In genomic region chr7:130940326-130940725, GRCh38 we compare ENCODE assay signal across 9 cellular contexts.
DNase-seq lines count a peak whose midpoint lies in the region; TF ChIP-seq lines count a peak whose summit lies in the region.
"Had no signal": no experiment of that assay in that cellular context is flagged by ENCODE, and none has a peak within 500 bp of the region (broad histone marks: within the 10 kb centered on the region; RNA-seq: fewer than 3 reads in every experiment).

No MANE protein-coding gene starts in this region.

- DNase-seq in NCI-H2081 (lab: John Stamatoyannopoulos, UW) (peak; percentile 15 to 31), NCI-H2081 treated with DMSO at 0.1 percent for 48 hours (lab: John Stamatoyannopoulos, UW) (no peak), fibroblast of peridontal ligament (ENCODE audit: extremely low read depth) (peak; percentile 35), nucleus accumbens (lab: John Stamatoyannopoulos, UW) (no peak), HuH-7 (ENCODE audit: low spot score) (no peak), lower leg skin (ENCODE audit: low spot score in 2 of 2) (no peak)
- no peak for DNase-seq in activated CD4-positive, alpha-beta memory T cell treated with anti-CD3 and anti-CD28 coated beads, Interleukin-2, amount 10 ng/mL, durations not matched to agents 7 days and 5 days
- DNase-seq: KBM-7 had no signal

- H3K4me3 ChIP-seq in skeletal muscle tissue (ENCODE audit: low read length in 3 of 3) (peak overlapping the region; percentile 70 to 87 (median 75)), lower leg skin (ENCODE audit: low read depth, poor library complexity, severe bottlenecking) (no peak overlapping the region)

- TF ChIP-seq CTCF in lower leg skin (IDR thresholded peaks at IDR 0.05), result no peak

- CTCF ChIA-PET in activated CD4-positive, alpha-beta memory T cell treated with anti-CD3 and anti-CD28 coated beads, Interleukin-2, amount 10 ng/mL, durations not matched to agents 7 days and 5 days (lab: Charles Lee), result interaction anchor here (0.9 to 2.1 kb wide), 7 partner anchors 10 to 72 kb away, joined by 3 to 8 read pairs (median 4); no protein-coding TSS in a partner anchor

- peaks cover 88% of the 10 kb centered on the region for H3K4me1 Mint-ChIP-seq in activated CD4-positive, alpha-beta memory T cell treated with anti-CD3 and anti-CD28 coated beads, Interleukin-2, amount 10 ng/mL, durations not matched to agents 7 days and 5 days

- peaks cover 22 to 64% (median 59%) of the 10 kb centered on the region in 3 donors for H3K4me1 ChIP-seq in skeletal muscle tissue (ENCODE audit: control insufficient read depth in 3 of 3, insufficient read depth in 3 of 3, low read length in 3 of 3)

- intact Hi-C loops in lower leg skin (cut with DNase I; ENCODE audit: low total_unique reads), result no loop called here

- H3K4me3 Mint-ChIP-seq in activated CD4-positive, alpha-beta memory T cell treated with anti-CD3 and anti-CD28 coated beads, Interleukin-2, amount 10 ng/mL, durations not matched to agents 7 days and 5 days, result peak overlapping the region; percentile 52

- H3K9me3 Mint-ChIP-seq in activated CD4-positive, alpha-beta memory T cell treated with anti-CD3 and anti-CD28 coated beads, Interleukin-2, amount 10 ng/mL, durations not matched to agents 7 days and 5 days, result no peaks in the 10 kb centered on the region

- H3K36me3 ChIP-seq in skeletal muscle tissue (ENCODE audit: control insufficient read depth in 3 of 3, insufficient read depth in 3 of 3, low read length in 3 of 3), result peaks cover 0 to 11% (median 5%) of the 10 kb centered on the region in 3 donors

- no peaks in the 10 kb centered on the region for H3K9me3 ChIP-seq in skeletal muscle tissue (ENCODE audit: control insufficient read depth in 3 of 3, low read length in 3 of 3)

- TF ChIP-seq POLR2A in lower leg skin (IDR thresholded peaks at IDR 0.05), result no peak

- peaks cover 84% of the 10 kb centered on the region for H3K36me3 Mint-ChIP-seq in activated CD4-positive, alpha-beta memory T cell treated with anti-CD3 and anti-CD28 coated beads, Interleukin-2, amount 10 ng/mL, durations not matched to agents 7 days and 5 days (ENCODE audit: low read depth)

- peak overlapping the region; percentile 93 for H3K27ac ChIP-seq in skeletal muscle tissue (ENCODE audit: low read depth, low read length)

- POLR2A ChIA-PET in activated CD4-positive, alpha-beta memory T cell treated with anti-CD3 and anti-CD28 coated beads, Interleukin-2, amount 10 ng/mL, durations not matched to agents 7 days and 5 days (lab: Charles Lee), result interaction anchor here (1.0 to 7.8 kb wide), 8 partner anchors 10 to 71 kb away, joined by 3 to 294 read pairs (median 5); no protein-coding TSS in a partner anchor

- no peaks in the 10 kb centered on the region for H3K27me3 ChIP-seq in skeletal muscle tissue (ENCODE audit: control insufficient read depth in 3 of 3, insufficient read depth in 3 of 3, low read length in 3 of 3)

- no peaks in the 10 kb centered on the region for H3K27me3 Mint-ChIP-seq in activated CD4-positive, alpha-beta memory T cell treated with anti-CD3 and anti-CD28 coated beads, Interleukin-2, amount 10 ng/mL, durations not matched to agents 7 days and 5 days

- peak overlapping the region; percentile 68 to 90 (median 84) for H3K9ac ChIP-seq in skeletal muscle tissue (ENCODE audit: low read depth in 1 of 3, low read length in 3 of 3)

- WGBS in lower leg skin, 2 donors, result 61 to 73% methylated on average over 2 of the region's 2 CpGs

- peak overlapping the region; percentile 89 for H3K27ac Mint-ChIP-seq in activated CD4-positive, alpha-beta memory T cell treated with anti-CD3 and anti-CD28 coated beads, Interleukin-2, amount 10 ng/mL, durations not matched to agents 7 days and 5 days

Comparison
In these comparisons a context has a peak if more than half of its experiments do, and no peak if none do; other contexts are left out.
1. DNase-seq: peak in NCI-H2081 (2 of 2) and fibroblast of peridontal ligament (single experiment); none in NCI-H2081 treated with DMSO at 0.1 percent for 48 hours (single experiment), activated CD4-positive, alpha-beta memory T cell treated with anti-CD3 and anti-CD28 coated beads, Interleukin-2, amount 10 ng/mL, durations not matched to agents 7 days and 5 days (single experiment), nucleus accumbens (0 of 56), HuH-7 (single experiment) and lower leg skin (0 of 2).